ENCODE assay signal across 8 cellular contexts in genomic region chr1:163323339-163323738, GRCh38. TPM values are rescaled to one million over a fixed set of nuclear protein-coding genes. Genes with fewer than 3 reads are reported as not detected.
DNase-seq lines count a peak whose midpoint lies in the region; ATAC-seq and TF ChIP-seq lines count a peak whose summit lies in the region.
"Not testable (repeated sequence)": the region's sequence is repeated elsewhere in the genome, so short reads cannot be mapped to it uniquely, and the experiment has no call there.
"Had no signal": no experiment of that assay in that cellular context is flagged by ENCODE, and none has a peak within 500 bp of the region (broad histone marks: within the 10 kb centered on the region; RNA-seq: fewer than 3 reads in every experiment).

No MANE protein-coding gene starts in this region.

- H4K20me1 ChIP-seq in KMS-11 (ENCODE audit: insufficient read depth); neural progenitor cell (ENCODE audit: low read depth): not testable (repeated sequence)

- TF ChIP-seq CTCF in GM12865 (IDR thresholded peaks at IDR 0.05; ENCODE audit: insufficient read depth, low read depth, low read length, missing control alignments); KMS-11 (conservative IDR thresholded peaks at IDR 0.05; ENCODE audit: low read depth, low read length); astrocyte of the spinal cord (IDR thresholded peaks at IDR 0.05; ENCODE audit: low read depth, low read length); fibroblast of pulmonary artery (IDR thresholded peaks at IDR 0.05; ENCODE audit: low read length, missing control alignments); neural progenitor cell (IDR thresholded peaks at IDR 0.05): not testable (repeated sequence)

- DNase-seq in GM12865 (ENCODE audit: low read depth); SJSA1 (ENCODE audit: low read depth in 1 of 2, low spot score in 2 of 2); activated CD8-positive, alpha-beta T cell treated with anti-CD3 and anti-CD28 coated beads, Interleukin-2, amount 10 ng/mL, durations not matched to agents 7 days and 5 days; astrocyte of the spinal cord (ENCODE audit: low read depth, low spot score); fibroblast of pulmonary artery (ENCODE audit: low read depth); neural progenitor cell (ENCODE audit: low spot score): not testable (repeated sequence)

- peak overlapping the region; percentile 83; the same call in 1 of the 2 replicates for H3K27ac ChIP-seq in KMS-11
- not testable (repeated sequence) for H3K27ac ChIP-seq in SJSA1, neural progenitor cell

- H3K4me1 Mint-ChIP-seq in activated CD8-positive, alpha-beta T cell treated with anti-CD3 and anti-CD28 coated beads, Interleukin-2, amount 10 ng/mL, durations not matched to agents 7 days and 5 days (ENCODE audit: low read depth) = peaks cover 43% of the 10 kb centered on the region
- H3K4me1 Mint-ChIP-seq in neural progenitor cell = peaks cover 18% of the 10 kb centered on the region

- H3K27me3 ChIP-seq in KMS-11 (ENCODE audit: insufficient read depth, low read depth); SJSA1 (replicated peaks); neural progenitor cell: not testable (repeated sequence)

- ATAC-seq in activated CD8-positive, alpha-beta T cell treated with anti-CD3 and anti-CD28 coated beads, Interleukin-2, amount 10 ng/mL, durations not matched to agents 7 days and 5 days = not testable (repeated sequence)

- H3K9me3 Mint-ChIP-seq in activated CD8-positive, alpha-beta T cell treated with anti-CD3 and anti-CD28 coated beads, Interleukin-2, amount 10 ng/mL, durations not matched to agents 7 days and 5 days (ENCODE audit: insufficient read depth); neural progenitor cell: not testable (repeated sequence)

- H3F3A ChIP-seq in neural progenitor cell (ENCODE audit: low read depth) = not testable (repeated sequence)

- not testable (repeated sequence) for H2AFZ ChIP-seq in KMS-11 (ENCODE audit: low read depth); neural progenitor cell (replicated peaks)

- POLR2A ChIA-PET in activated CD8-positive, alpha-beta T cell treated with anti-CD3 and anti-CD28 coated beads, Interleukin-2, amount 10 ng/mL, durations not matched to agents 7 days and 5 days (lab: Charles Lee) = not testable (repeated sequence)

- H3K9me3 ChIP-seq in SJSA1 (replicated peaks); neural progenitor cell (ENCODE audit: low read depth): not testable (repeated sequence)

- peak overlapping the region; percentile 68; the same call in 1 of the 2 replicates for H3K9ac ChIP-seq in KMS-11
- not testable (repeated sequence) for H3K9ac ChIP-seq in neural progenitor cell

- H3K27me3 Mint-ChIP-seq in activated CD8-positive, alpha-beta T cell treated with anti-CD3 and anti-CD28 coated beads, Interleukin-2, amount 10 ng/mL, durations not matched to agents 7 days and 5 days (ENCODE audit: low read depth); neural progenitor cell (ENCODE audit: insufficient read depth, low read depth): not testable (repeated sequence)

- H3K36me3 ChIP-seq in KMS-11 (ENCODE audit: insufficient read depth); neural progenitor cell: not testable (repeated sequence)
- peaks cover 34% of the 10 kb centered on the region for H3K36me3 ChIP-seq in SJSA1

- H3K4me1 ChIP-seq in KMS-11 (ENCODE audit: low read depth, poor library complexity, severe bottlenecking) = peaks cover 28% of the 10 kb centered on the region
- not testable (repeated sequence) for H3K4me1 ChIP-seq in SJSA1 (replicated peaks); neural progenitor cell

- in situ Hi-C loops in astrocyte of the spinal cord (cut with HindIII; ENCODE audit: low sequenced_read_pairs) = loop anchor here (25.0 kb wide), 1 partner anchor 461 kb away; the partner anchor contains the start of gene CCDC190

- peaks cover 54% of the 10 kb centered on the region for H3K79me2 ChIP-seq in KMS-11 (ENCODE audit: insufficient read depth, low read depth)
- peaks cover 55% of the 10 kb centered on the region for H3K79me2 ChIP-seq in neural progenitor cell (ENCODE audit: low read depth)

- peak overlapping the region; percentile 58 for H3K27ac Mint-ChIP-seq in activated CD8-positive, alpha-beta T cell treated with anti-CD3 and anti-CD28 coated beads, Interleukin-2, amount 10 ng/mL, durations not matched to agents 7 days and 5 days
- H3K27ac Mint-ChIP-seq in neural progenitor cell = not testable (repeated sequence)

- peak overlapping the region; percentile 89 for H3K4me3 ChIP-seq in GM12865 (ENCODE audit: low read depth, low read length)
- H3K4me3 ChIP-seq in KMS-11 (IDR thresholded peaks at IDR 0.05; ENCODE audit: insufficient read depth, low read depth, low read length) = not testable (repeated sequence)
- H3K4me3 ChIP-seq in SJSA1 = peak overlapping the region; percentile 65
- peak overlapping the region; percentile 79 for H3K4me3 ChIP-seq in astrocyte of the spinal cord (ENCODE audit: low read depth, low read length)
- peak overlapping the region; percentile 72 for H3K4me3 ChIP-seq in fibroblast of pulmonary artery (replicated peaks; ENCODE audit: low read depth, low read length)
- peak overlapping the region; percentile 86 for H3K4me3 ChIP-seq in neural progenitor cell

- H3K4me3 Mint-ChIP-seq in activated CD8-positive, alpha-beta T cell treated with anti-CD3 and anti-CD28 coated beads, Interleukin-2, amount 10 ng/mL, durations not matched to agents 7 days and 5 days = peak overlapping the region; percentile 91
- peak overlapping the region; percentile 98 for H3K4me3 Mint-ChIP-seq in neural progenitor cell

- CTCF ChIA-PET in activated CD8-positive, alpha-beta T cell treated with anti-CD3 and anti-CD28 coated beads, Interleukin-2, amount 10 ng/mL, durations not matched to agents 7 days and 5 days (lab: Charles Lee) = interaction anchor here (0.7 to 1.4 kb wide), 2 partner anchors 8 to 39 kb away, joined by 3 read pairs; no protein-coding TSS in a partner anchor

- H3K4me2 ChIP-seq in KMS-11 = peak overlapping the region; percentile 90
- H3K4me2 ChIP-seq in neural progenitor cell = peak overlapping the region; percentile 76

- peaks cover 41% of the 10 kb centered on the region for H3K36me3 Mint-ChIP-seq in activated CD8-positive, alpha-beta T cell treated with anti-CD3 and anti-CD28 coated beads, Interleukin-2, amount 10 ng/mL, durations not matched to agents 7 days and 5 days (ENCODE audit: low read depth)
- not testable (repeated sequence) for H3K36me3 Mint-ChIP-seq in neural progenitor cell

RNA-seq across cellular contexts. Expression of gene NUF2, which starts 1.6 kb away (rescaled TPM):
- 59.9 and 71.8 TPM in 2 replicates for total RNA-seq in SJSA1 (2014; rRNA removed; shearing (Covaris generic))
- total RNA-seq in activated CD8-positive, alpha-beta T cell treated with anti-CD3 and anti-CD28 coated beads, Interleukin-2, amount 10 ng/mL, durations not matched to agents 7 days and 5 days = 10 to 100 TPM; 75.2 to 81.1 TPM
- 79.4 and 134 TPM in 2 replicates for total RNA-seq in neural progenitor cell (ENCODE audit: low replicate concordance)
- total RNA-seq: ascending aorta had no signal
